Comparison of ENCODE assay signal across 11 cellular contexts in genomic region chr5:92678576-92679105, GRCh38.
A peak's percentile ranks its signal among the peaks of the same experiment; 100 is the strongest.
DNase-seq lines count a peak whose midpoint lies in the region; FAIRE-seq and TF ChIP-seq lines count a peak whose summit lies in the region.
"Had no signal": no experiment of that assay in that cellular context is flagged by ENCODE, and none has a peak within 500 bp of the region (broad histone marks: within the 10 kb centered on the region; RNA-seq: fewer than 3 reads in every experiment).

No MANE protein-coding gene starts in this region.

- H3K27me3 Mint-ChIP-seq in activated CD4-positive, alpha-beta T cell treated with anti-CD3 and anti-CD28 coated beads, Interleukin-2, amount 10 ng/mL, durations not matched to agents 24 days and 14 days, result no peaks in the 10 kb centered on the region
- H3K27me3 Mint-ChIP-seq: natural killer cell treated with Interleukin-12 subunit alpha and Interleukin-12 subunit beta and Interleukin-15 and Interleukin-18, amount 100 ng/mL, for 72 hours had no signal

- DNase-seq in H54 (ENCODE audit: insufficient read length, low spot score) (no peak), RPMI8226 (peak; percentile 11), fibroblast of the aortic adventitia (ENCODE audit: low read depth) (peak; percentile 2), retinal pigment epithelial cell (ENCODE audit: low read depth) (no peak), GM20000 (ENCODE audit: low spot score) (no peak), AG08396 (ENCODE audit: low spot score) (no peak), mesenteric fat pad (ENCODE audit: low spot score) (no peak)
- no peak for DNase-seq in activated CD4-positive, alpha-beta T cell treated with anti-CD3 and anti-CD28 coated beads, Interleukin-2, amount 10 ng/mL, durations not matched to agents 24 days and 14 days
- DNase-seq: T-helper 1 cell had no signal

- H3K36me3 Mint-ChIP-seq in activated CD4-positive, alpha-beta T cell treated with anti-CD3 and anti-CD28 coated beads, Interleukin-2, amount 10 ng/mL, durations not matched to agents 24 days and 14 days (ENCODE audit: low read depth), result no peaks in the 10 kb centered on the region
- H3K36me3 Mint-ChIP-seq: natural killer cell treated with Interleukin-12 subunit alpha and Interleukin-12 subunit beta and Interleukin-15 and Interleukin-18, amount 100 ng/mL, for 72 hours had no signal

- peak; percentile 87 for FAIRE-seq in H54 (lab: Jason Lieb, UNC)

- H3K4me1 Mint-ChIP-seq in activated CD4-positive, alpha-beta T cell treated with anti-CD3 and anti-CD28 coated beads, Interleukin-2, amount 10 ng/mL, durations not matched to agents 24 days and 14 days, result no peaks in the 10 kb centered on the region

- H3K4me3 ChIP-seq in fibroblast of the aortic adventitia (ENCODE audit: low read depth, low read length), result no peak overlapping the region
- H3K4me3 ChIP-seq in retinal pigment epithelial cell (ENCODE audit: low read length), result no peak overlapping the region
- H3K4me3 ChIP-seq: body of pancreas had no signal

- no peak for TF ChIP-seq POLR2A in H54 (IDR thresholded peaks at IDR 0.05; ENCODE audit: low read depth, low read length)

- no peak overlapping the region for H3K27ac Mint-ChIP-seq in activated CD4-positive, alpha-beta T cell treated with anti-CD3 and anti-CD28 coated beads, Interleukin-2, amount 10 ng/mL, durations not matched to agents 24 days and 14 days
- H3K27ac Mint-ChIP-seq: natural killer cell treated with Interleukin-12 subunit alpha and Interleukin-12 subunit beta and Interleukin-15 and Interleukin-18, amount 100 ng/mL, for 72 hours had no signal

- TF ChIP-seq CTCF in fibroblast of the aortic adventitia (IDR thresholded peaks at IDR 0.05; ENCODE audit: insufficient read depth, low read length) (peak; percentile 25), retinal pigment epithelial cell (conservative IDR thresholded peaks at IDR 0.05; ENCODE audit: low read depth, low read length) (peak; percentile 64), GM20000 (IDR thresholded peaks at IDR 0.05; ENCODE audit: extremely low read depth, missing control alignments) (no peak)

- intact Hi-C loops in activated CD4-positive, alpha-beta T cell treated with anti-CD3 and anti-CD28 coated beads, Interleukin-2, amount 10 ng/mL, durations not matched to agents 24 days and 14 days (cut with micrococcal nuclease), result no loop called here

- no peaks in the 10 kb centered on the region for H3K9me3 Mint-ChIP-seq in activated CD4-positive, alpha-beta T cell treated with anti-CD3 and anti-CD28 coated beads, Interleukin-2, amount 10 ng/mL, durations not matched to agents 24 days and 14 days

- no peak overlapping the region for H3K4me3 Mint-ChIP-seq in activated CD4-positive, alpha-beta T cell treated with anti-CD3 and anti-CD28 coated beads, Interleukin-2, amount 10 ng/mL, durations not matched to agents 24 days and 14 days
- H3K4me3 Mint-ChIP-seq: natural killer cell treated with Interleukin-12 subunit alpha and Interleukin-12 subunit beta and Interleukin-15 and Interleukin-18, amount 100 ng/mL, for 72 hours had no signal

Comparison
In these comparisons a context has a peak if more than half of its experiments do, and no peak if none do; other contexts are left out.
1. DNase-seq: peak in RPMI8226 (single experiment) and fibroblast of the aortic adventitia (single experiment); none in H54 (single experiment), retinal pigment epithelial cell (single experiment), activated CD4-positive, alpha-beta T cell treated with anti-CD3 and anti-CD28 coated beads, Interleukin-2, amount 10 ng/mL, durations not matched to agents 24 days and 14 days (single experiment), GM20000 (single experiment), AG08396 (single experiment) and mesenteric fat pad (single experiment).